ENCODE assay signal across 21 cellular contexts in genomic region chr2:158907926-158908462, GRCh38.
A peak's percentile ranks its signal among the peaks of the same experiment; 100 is the strongest.
DNase-seq lines count a peak whose midpoint lies in the region; TF ChIP-seq lines count a peak whose summit lies in the region.
"Had no signal": no experiment of that assay in that cellular context is flagged by ENCODE, and none has a peak within 500 bp of the region (broad histone marks: within the 10 kb centered on the region; RNA-seq: fewer than 3 reads in every experiment).

No MANE protein-coding gene starts in this region.

- H3K4me2 ChIP-seq in osteoblast (ENCODE audit: insufficient read depth, low read length), result no peak overlapping the region
- H3K4me2 ChIP-seq: A549 had no signal

- TF ChIP-seq CTCF in esophagus muscularis mucosa (IDR thresholded peaks at IDR 0.05) (no peak), osteoblast (IDR thresholded peaks at IDR 0.05; ENCODE audit: extremely low read depth, low read depth, low read length) (no peak), left ventricle myocardium inferior (IDR thresholded peaks at IDR 0.05; ENCODE audit: borderline replicate concordance) (no peak)

- DNase-seq in Caki2 (ENCODE audit: low read depth), result peak; percentile 22
- DNase-seq in dermis blood vessel endothelial cell, result peak; percentile 15
- peak; percentile 60 for DNase-seq in esophagus muscularis mucosa (ENCODE audit: extremely low spot score)
- peak; percentile 5 for DNase-seq in osteoblast (ENCODE audit: insufficient read length, low spot score, missing footprints)
- DNase-seq in left ventricle myocardium inferior, result no peak
- no peak for DNase-seq in activated T-cell treated with anti-CD3 and anti-CD28 coated beads, Interleukin-2, amount 50 U/mL, for 24 hours
- DNase-seq in GM19240 (ENCODE audit: insufficient read length, low spot score), result no peak
- DNase-seq in NCI-H187 (lab: John Stamatoyannopoulos, UW), result no peak
- DNase-seq: 8988T; ACHN; C1 segment of cervical spinal cord; CD4-positive, alpha-beta memory T cell; COR-L47; DMS79; EL; GDM1; GOT3; HFFc6 had no signal

- H3K79me2 ChIP-seq in osteoblast (ENCODE audit: insufficient read depth, low read length), result no peaks in the 10 kb centered on the region

- no peaks in the 10 kb centered on the region for H3K9me3 Mint-ChIP-seq in activated T-cell treated with anti-CD3 and anti-CD28 coated beads, Interleukin-2, amount 50 U/mL, for 24 hours
- H3K9me3 Mint-ChIP-seq: CD4-positive, alpha-beta memory T cell; HFFc6 had no signal

- WGBS in esophagus muscularis mucosa, result 100% methylated on average over 2 of the region's 2 CpGs

- no peak for TF ChIP-seq EP300 in esophagus muscularis mucosa (IDR thresholded peaks at IDR 0.05)

- no peak overlapping the region for H2AFZ ChIP-seq in osteoblast (ENCODE audit: low read length)

- H3K27ac Mint-ChIP-seq in activated T-cell treated with anti-CD3 and anti-CD28 coated beads, Interleukin-2, amount 50 U/mL, for 24 hours, result no peak overlapping the region
- H3K27ac Mint-ChIP-seq: CD4-positive, alpha-beta memory T cell; HFFc6 had no signal

- H3K27me3 Mint-ChIP-seq in activated T-cell treated with anti-CD3 and anti-CD28 coated beads, Interleukin-2, amount 50 U/mL, for 24 hours, result no peaks in the 10 kb centered on the region

- H3K9me3 ChIP-seq in esophagus muscularis mucosa (no peaks in the 10 kb centered on the region), osteoblast (ENCODE audit: low read depth, low read length) (no peaks in the 10 kb centered on the region), left ventricle myocardium inferior (replicated peaks) (no peaks in the 10 kb centered on the region)
- H3K9me3 ChIP-seq: A549, HAP-1 had no signal

- no peak overlapping the region for H3K4me3 ChIP-seq in esophagus muscularis mucosa
- no peak overlapping the region for H3K4me3 ChIP-seq in osteoblast (ENCODE audit: insufficient read depth, low read length)
- no peak overlapping the region for H3K4me3 ChIP-seq in left ventricle myocardium inferior
- H3K4me3 ChIP-seq: A549, GM12878, HAP-1 had no signal

- no peak overlapping the region for H3K27ac ChIP-seq in esophagus muscularis mucosa (replicated peaks in 1 of 4)
- no peak overlapping the region for H3K27ac ChIP-seq in osteoblast (ENCODE audit: low read depth, low read length)
- H3K27ac ChIP-seq in left ventricle myocardium inferior (replicated peaks), result no peak overlapping the region
- H3K27ac ChIP-seq: A549 had no signal

- H3K4me1 ChIP-seq in esophagus muscularis mucosa (peaks cover 0 to 18% (median 12%) of the 10 kb centered on the region in 4 donors), osteoblast (ENCODE audit: insufficient read depth, low read length) (no peaks in the 10 kb centered on the region), left ventricle myocardium inferior (no peaks in the 10 kb centered on the region)
- H3K4me1 ChIP-seq: A549 had no signal

- intact Hi-C loops in esophagus muscularis mucosa (cut with DNase I) (loop anchor here (10.0 kb wide), 1 partner anchor 127 kb away; no protein-coding TSS in a partner anchor), left ventricle myocardium inferior (cut with micrococcal nuclease) (loop anchor here (10.0 kb wide), 1 partner anchor 47 kb away; no protein-coding TSS in a partner anchor)

- in situ Hi-C loops in Caki2 (cut with HindIII; ENCODE audit: low pct_unique_long_range_greater_than_20kb, low sequenced_read_pairs), result no loop called here

- no peaks in the 10 kb centered on the region for H4K20me1 ChIP-seq in osteoblast (ENCODE audit: insufficient read depth, low read length)

- H3K36me3 ChIP-seq in esophagus muscularis mucosa, result no peaks in the 10 kb centered on the region
- no peaks in the 10 kb centered on the region for H3K36me3 ChIP-seq in osteoblast (ENCODE audit: insufficient read depth, low read length)
- no peaks in the 10 kb centered on the region for H3K36me3 ChIP-seq in left ventricle myocardium inferior
- H3K36me3 ChIP-seq: HAP-1 had no signal

- no peak for TF ChIP-seq POLR2A in esophagus muscularis mucosa (IDR thresholded peaks at IDR 0.05; ENCODE audit: low read depth)

- no peak overlapping the region for H3K4me3 Mint-ChIP-seq in activated T-cell treated with anti-CD3 and anti-CD28 coated beads, Interleukin-2, amount 50 U/mL, for 24 hours
- H3K4me3 Mint-ChIP-seq: CD4-positive, alpha-beta memory T cell; HFFc6 had no signal

- no peaks in the 10 kb centered on the region for H3K4me1 Mint-ChIP-seq in activated T-cell treated with anti-CD3 and anti-CD28 coated beads, Interleukin-2, amount 50 U/mL, for 24 hours (ENCODE audit: low read depth)
- H3K4me1 Mint-ChIP-seq: CD4-positive, alpha-beta memory T cell had no signal

- no peaks in the 10 kb centered on the region for H3K36me3 Mint-ChIP-seq in activated T-cell treated with anti-CD3 and anti-CD28 coated beads, Interleukin-2, amount 50 U/mL, for 24 hours (ENCODE audit: low read depth)
- H3K36me3 Mint-ChIP-seq: CD4-positive, alpha-beta memory T cell had no signal

- H3K27me3 ChIP-seq in esophagus muscularis mucosa, result no peaks in the 10 kb centered on the region
- H3K27me3 ChIP-seq in osteoblast (ENCODE audit: insufficient read depth, low read length), result no peaks in the 10 kb centered on the region
- no peaks in the 10 kb centered on the region for H3K27me3 ChIP-seq in left ventricle myocardium inferior (ENCODE audit: low read depth)

Comparison
In these comparisons a context has a peak if more than half of its experiments do, and no peak if none do; other contexts are left out.
1. DNase-seq: peak in Caki2 (single experiment), dermis blood vessel endothelial cell (single experiment), esophagus muscularis mucosa (single experiment) and osteoblast (single experiment); none in left ventricle myocardium inferior (single experiment), activated T-cell treated with anti-CD3 and anti-CD28 coated beads, Interleukin-2, amount 50 U/mL, for 24 hours (single experiment), GM19240 (single experiment) and NCI-H187 (0 of 2).